ENCODE assay signal across 1 cellular context in genomic region chr19:45079063-45079910, GRCh38.
TF ChIP-seq lines count a peak whose summit lies in the region.

GEMIN7 (plus strand) TSS chr19:45079260; CDS start chr19:45090115, 10,855 bp downstream.

TF ChIP-seq in K562, 482 proteins besides CTCF, POLR2A, EP300 and RAD21 (continued from another document and continues in another):
- peak; percentile 58; the same call in 1 of the 2 replicates for TF ChIP-seq DMBX1 (CRISPR knock-in tag; IDR thresholded peaks at IDR 0.05; ENCODE audit: borderline replicate concordance)
- peak; percentile 57 for TF ChIP-seq SOX6 (IDR thresholded peaks at IDR 0.05)
- no peak; the same call in 1 of the 2 replicates for TF ChIP-seq STAT5A (IDR thresholded peaks at IDR 0.05; ENCODE audit: borderline replicate concordance, low read length)
- peak; percentile 92 for TF ChIP-seq POLR2G (IDR thresholded peaks at IDR 0.05; ENCODE audit: low read depth, low read length)
- no peak for TF ChIP-seq ZNF830 (CRISPR knock-in tag; IDR thresholded peaks at IDR 0.05)
- no peak for TF ChIP-seq ZNF512 (tag; IDR thresholded peaks at IDR 0.05)
- no peak for TF ChIP-seq ZBTB34 (CRISPR knock-in tag; IDR thresholded peaks at IDR 0.05)
- TF ChIP-seq ZNF57 (CRISPR knock-in tag; IDR thresholded peaks at IDR 0.05): peak; percentile 52; the same call in 1 of the 2 replicates
- peak; percentile 81 for TF ChIP-seq ETV5 (CRISPR knock-in tag; IDR thresholded peaks at IDR 0.05; ENCODE audit: low read depth)
- TF ChIP-seq ZNF408 (CRISPR knock-in tag; IDR thresholded peaks at IDR 0.05; ENCODE audit: low read depth): no peak
- no peak for TF ChIP-seq TEAD2 (tag; IDR thresholded peaks at IDR 0.05)
- peak; percentile 34; the same call in 1 of the 2 replicates for TF ChIP-seq ZNF41 (CRISPR knock-in tag; conservative IDR thresholded peaks at IDR 0.05)
- no peak for TF ChIP-seq CREBBP (IDR thresholded peaks at IDR 0.05; ENCODE audit: low read depth, low read length)
- TF ChIP-seq THRAP3 (IDR thresholded peaks at IDR 0.05; ENCODE audit: borderline replicate concordance): no peak
- TF ChIP-seq NR4A1 (CRISPR knock-in tag; IDR thresholded peaks at IDR 0.05): no peak
- peak; percentile 70; the same call in 1 of the 2 replicates for TF ChIP-seq NR4A1 (tag; IDR thresholded peaks at IDR 0.05)
- TF ChIP-seq ERF (CRISPR knock-in tag; IDR thresholded peaks at IDR 0.05): peak; percentile 74
- TF ChIP-seq CREB5 (CRISPR knock-in tag; IDR thresholded peaks at IDR 0.05): no peak
- TF ChIP-seq JUN (IDR thresholded peaks at IDR 0.05; ENCODE audit: borderline replicate concordance, low read depth, low read length): peak; percentile 65; the same call in 1 of the 2 replicates
- TF ChIP-seq JUN (CRISPR knock-in tag; IDR thresholded peaks at IDR 0.05; ENCODE audit: borderline replicate concordance): peak; percentile 81
- TF ChIP-seq E2F8 (IDR thresholded peaks at IDR 0.05; ENCODE audit: low read depth, partially characterized antibody): peak; percentile 71
- TF ChIP-seq ZC3H4 (CRISPR knock-in tag; IDR thresholded peaks at IDR 0.05; ENCODE audit: borderline replicate concordance): peak; percentile 82; the same call in 1 of the 2 replicates
- TF ChIP-seq RBBP5 (IDR thresholded peaks at IDR 0.05; ENCODE audit: borderline replicate concordance, insufficient read depth, low read length, poor library complexity, severe bottlenecking): peak; percentile 83
- peak; percentile 87 to 95 for TF ChIP-seq MNT (conservative IDR thresholded peaks at IDR 0.05)
- 0 out of 2 replicates have a peak, but pooled peaks have one; percentile 24 for TF ChIP-seq ZNF165 (CRISPR knock-in tag; IDR thresholded peaks at IDR 0.05; ENCODE audit: borderline replicate concordance)
- TF ChIP-seq ZNF282 (CRISPR knock-in tag; IDR thresholded peaks at IDR 0.05): peak; percentile 91; the same call in 1 of the 2 replicates
- TF ChIP-seq ZEB2 (IDR thresholded peaks at IDR 0.05): peak; percentile 94
- peak; percentile 99 for TF ChIP-seq TAF1 (IDR thresholded peaks at IDR 0.05; ENCODE audit: control insufficient read depth, extremely low read depth, insufficient read depth, low read length, severe bottlenecking)
- TF ChIP-seq NFIC (IDR thresholded peaks at IDR 0.05): peak; percentile 36
- no peak for TF ChIP-seq SMARCB1 (IDR thresholded peaks at IDR 0.05; ENCODE audit: insufficient read length, low read depth)
- no peak for TF ChIP-seq BRD9 (IDR thresholded peaks at IDR 0.05; ENCODE audit: low read depth, partially characterized antibody)
- TF ChIP-seq MCM3 (IDR thresholded peaks at IDR 0.05): no peak
- TF ChIP-seq ZFP36 (IDR thresholded peaks at IDR 0.05; ENCODE audit: low read depth, low read length, partially characterized antibody): no peak
- peak; percentile 84 for TF ChIP-seq SMAD4 (CRISPR knock-in tag; conservative IDR thresholded peaks at IDR 0.05)
- no peak for TF ChIP-seq RBM15 (IDR thresholded peaks at IDR 0.05; ENCODE audit: insufficient read depth, low read length)
- TF ChIP-seq ZFX (CRISPR knock-in tag; IDR thresholded peaks at IDR 0.05): peak; percentile 89
- no peak for TF ChIP-seq CUX1 (CRISPR knock-in tag; IDR thresholded peaks at IDR 0.05)
- peak; percentile 69 for TF ChIP-seq POLR2B (IDR thresholded peaks at IDR 0.05; ENCODE audit: low read depth, partially characterized antibody)
- peak; percentile 98 for TF ChIP-seq HMGXB4 (CRISPR knock-in tag; IDR thresholded peaks at IDR 0.05)
